Comparison of ENCODE assay signal across 8 cellular contexts in the genomic region with DNA sequence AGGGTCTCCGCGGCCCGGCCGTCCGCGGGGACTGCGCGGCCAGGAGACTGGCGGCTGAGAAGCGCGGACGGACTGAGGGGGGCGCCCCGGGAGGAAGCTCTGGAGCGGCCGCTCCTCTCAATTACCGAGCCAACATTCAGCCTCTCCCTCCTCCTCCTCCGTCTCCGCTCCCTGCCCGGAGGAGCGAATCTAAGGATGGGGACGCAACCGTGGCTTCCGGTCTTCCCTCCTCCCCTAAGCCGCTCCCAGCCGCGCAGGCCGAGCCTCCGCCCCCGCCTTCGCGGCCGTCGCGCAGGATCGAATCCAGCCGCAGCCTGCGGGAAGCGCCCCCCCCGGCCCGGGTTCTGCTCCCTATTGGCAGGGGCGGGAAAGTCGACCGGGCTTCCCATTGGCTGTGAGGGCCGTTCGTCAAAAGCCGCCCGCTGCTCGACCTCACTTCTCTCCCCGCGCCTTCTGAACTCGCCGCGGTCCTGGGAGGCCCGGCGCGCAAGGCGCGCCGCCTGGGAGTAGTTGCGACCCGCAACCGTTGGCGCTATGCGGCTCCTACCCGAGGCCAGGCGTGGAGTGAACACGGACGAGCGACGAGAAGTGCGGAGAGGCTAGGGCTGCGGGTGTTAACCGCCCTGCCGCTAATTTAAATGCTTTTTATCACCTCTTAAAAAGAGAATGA. TPM values are rescaled to one million over a fixed set of nuclear protein-coding genes. Genes with fewer than 3 reads are reported as not detected.
DNase-seq lines count a peak whose midpoint lies in the region; ATAC-seq, FAIRE-seq and TF ChIP-seq lines count a peak whose summit lies in the region.

A gene (minus strand): TSS at position 197 of the 670 bp plus-strand sequence. CDS start 302 bp downstream, outside the sequence.

- peaks cover 31% of the 10 kb centered on the region for H4K20me1 ChIP-seq in OCI-LY3 (ENCODE audit: insufficient read depth, low read length)

- peak within 1 kb of the TSS; percentile 77 for H3K4me3 ChIP-seq in HUES64 (ENCODE audit: low read length)
- peak within 1 kb of the TSS; percentile 95 for H3K4me3 ChIP-seq in OCI-LY3 (ENCODE audit: low read length)
- peak within 1 kb of the TSS; percentile 79 for H3K4me3 ChIP-seq in mesodermal cell (ENCODE audit: extremely low read depth, insufficient read depth, low read length, poor library complexity, severe bottlenecking)

- peak; percentile 94 for DNase-seq in COLO829 (ENCODE audit: low spot score)
- peak; percentile 98 for DNase-seq in activated CD8-positive, alpha-beta memory T cell treated with anti-CD3 and anti-CD28 coated beads, Interleukin-2, amount 50 U/mL, for 48 hours
- peak; percentile 87 for DNase-seq in stimulated activated CD8-positive, alpha-beta memory T cell treated with anti-CD3 and anti-CD28 coated beads, Interleukin-15, amount 100 ng/mL, for 24 hours (ENCODE audit: low read depth)

- H3K27me3 ChIP-seq in HUES64 (ENCODE audit: insufficient read depth, low read length) (no peaks in the 10 kb centered on the region), OCI-LY3 (ENCODE audit: low read depth, low read length) (peaks cover 11% of the 10 kb centered on the region)

- H3K27ac ChIP-seq in HUES64 (ENCODE audit: low read depth, low read length) (peak within 1 kb of the TSS; percentile 98), OCI-LY3 (ENCODE audit: low read length) (peak within 1 kb of the TSS; percentile 63), mesodermal cell (ENCODE audit: low read depth, low read length, severe bottlenecking) (peak within 1 kb of the TSS; percentile 93)

- H3K9ac ChIP-seq in HUES64 (ENCODE audit: low read depth, low read length) (peak within 1 kb of the TSS; percentile 95), OCI-LY3 (ENCODE audit: low read length) (peak within 1 kb of the TSS; percentile 94)

- peak; percentile 21 for FAIRE-seq in endometrium (lab: Jason Lieb, UNC)

- H3K79me2 ChIP-seq in OCI-LY3 (ENCODE audit: low read length) = peaks cover 49% of the 10 kb centered on the region

- peaks cover 30% of the 10 kb centered on the region for H3K4me1 ChIP-seq in HUES64 (ENCODE audit: insufficient read depth, low read length)
- H3K4me1 ChIP-seq in OCI-LY3 (ENCODE audit: low read length) = peaks cover 30% of the 10 kb centered on the region
- peaks cover 21% of the 10 kb centered on the region for H3K4me1 ChIP-seq in mesodermal cell (ENCODE audit: control insufficient read depth, insufficient read depth, low read length, poor library complexity, severe bottlenecking)

- under 1% methylated on average over 75 of the region's 75 CpGs for WGBS in HUES64
- 0% methylated on average over 28 to 50 of the region's 75 CpGs for WGBS in mesodermal cell (ENCODE audit: insufficient coverage in 2 of 2), 2 experiments

- H3K36me3 ChIP-seq in HUES64 (ENCODE audit: insufficient read depth, low read length) = no peaks in the 10 kb centered on the region; the same call in 1 of the 2 replicates
- H3K36me3 ChIP-seq in OCI-LY3 (replicated peaks; ENCODE audit: low read depth, low read length) = no peaks in the 10 kb centered on the region
- no peaks in the 10 kb centered on the region for H3K36me3 ChIP-seq in mesodermal cell (ENCODE audit: control insufficient read depth, insufficient read depth, low read length)

- peak; percentile 67 for ATAC-seq in GM21390 (IDR thresholded peaks at IDR 0.05; ENCODE audit: unreplicated experiment)

- H2AFZ ChIP-seq in OCI-LY3 (ENCODE audit: low read depth, low read length) = peak within 1 kb of the TSS; percentile 88

- H3K9me3 ChIP-seq in HUES64 (ENCODE audit: insufficient read depth, low read depth, low read length) (no peaks in the 10 kb centered on the region), OCI-LY3 (ENCODE audit: insufficient read depth, low read length) (no peaks in the 10 kb centered on the region), mesodermal cell (ENCODE audit: control insufficient read depth, low read length) (no peaks in the 10 kb centered on the region)

- no peak for TF ChIP-seq CTCF in OCI-LY3 (IDR thresholded peaks at IDR 0.05; ENCODE audit: low read depth, low read length)

- H3K4me2 ChIP-seq in OCI-LY3 (ENCODE audit: low read length) = peak within 1 kb of the TSS; percentile 88

RNA-seq across cellular contexts. Expression of the gene that starts here (rescaled TPM):
- polyA plus RNA-seq in HUES64 (2013, experiment 1 of 2) = 48.9 TPM
- polyA plus RNA-seq in HUES64 (2013, experiment 2 of 2) = 53.6 TPM
- 66.8 TPM for polyA plus RNA-seq in mesodermal cell (2013, experiment 1 of 2)
- 70.1 TPM for polyA plus RNA-seq in mesodermal cell (2013, experiment 2 of 2)

Comparison
In these comparisons a context has a peak if more than half of its experiments do, and no peak if none do; other contexts are left out.
1. Peak in every context shown above with its lines: DNase-seq, ATAC-seq, H3K4me3 ChIP-seq and H3K27ac ChIP-seq.